Comparison of ENCODE assay signal across 14 cellular contexts in the genomic region with DNA sequence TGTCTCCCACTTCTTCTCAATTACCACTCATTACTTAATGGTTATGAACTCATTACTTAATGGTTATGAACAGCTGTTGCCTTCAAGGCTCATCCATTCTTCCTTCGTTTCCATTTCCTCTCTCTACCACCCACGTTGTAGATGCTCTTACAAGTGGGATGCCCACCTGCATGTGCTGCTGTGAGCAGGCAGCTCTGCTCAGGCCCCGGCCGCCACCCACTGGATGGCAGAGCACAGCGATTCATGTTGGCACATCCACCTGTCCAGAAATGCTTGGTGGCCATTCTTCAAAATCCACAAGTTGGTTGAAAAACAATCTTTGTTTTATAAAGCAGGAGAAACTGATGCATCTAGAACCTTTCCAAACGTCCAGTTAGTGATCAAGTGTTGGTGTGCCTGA.
"Had no signal": no experiment of that assay in that cellular context is flagged by ENCODE, and none has a peak within 500 bp of the region (broad histone marks: within the 10 kb centered on the region; RNA-seq: fewer than 3 reads in every experiment).

No MANE protein-coding gene starts in this region.

- ATAC-seq: activated CD4-positive, CD25-positive, alpha-beta regulatory T cell treated with anti-CD3 and anti-CD28 coated beads, Interleukin-2, amount 50 U/mL, for 24 hours; activated CD8-positive, alpha-beta memory T cell treated with anti-CD3 and anti-CD28 coated beads, Interleukin-2, amount 10 ng/mL, durations not matched to agents 7 days and 5 days; left lobe of liver; stimulated activated naive B cell treated with anti-CD40 and anti-IgM and Interleukin-4, amounts not matched to agents 10 μg/mL and 1 μg/mL and 100 μg/mL, for 72 hours had no signal

- H3K4me3 ChIP-seq: adrenal gland had no signal

- H3K4me3 Mint-ChIP-seq: activated CD8-positive, alpha-beta memory T cell treated with anti-CD3 and anti-CD28 coated beads, Interleukin-2, amount 10 ng/mL, durations not matched to agents 7 days and 5 days; naive B cell; stimulated activated naive B cell treated with anti-CD40 and anti-IgM and Interleukin-4, amounts not matched to agents 10 μg/mL and 1 μg/mL and 100 μg/mL, for 72 hours; type B pancreatic cell had no signal

- H3K9me3 Mint-ChIP-seq: naive B cell; stimulated activated naive B cell treated with anti-CD40 and anti-IgM and Interleukin-4, amounts not matched to agents 10 μg/mL and 1 μg/mL and 100 μg/mL, for 72 hours; type B pancreatic cell had no signal

- H3K27me3 Mint-ChIP-seq: activated CD8-positive, alpha-beta memory T cell treated with anti-CD3 and anti-CD28 coated beads, Interleukin-2, amount 10 ng/mL, durations not matched to agents 7 days and 5 days; naive B cell; stimulated activated naive B cell treated with anti-CD40 and anti-IgM and Interleukin-4, amounts not matched to agents 10 μg/mL and 1 μg/mL and 100 μg/mL, for 72 hours; type B pancreatic cell had no signal

- H3K27ac ChIP-seq: adrenal gland, neutrophil had no signal

- H3K27ac Mint-ChIP-seq: activated CD8-positive, alpha-beta memory T cell treated with anti-CD3 and anti-CD28 coated beads, Interleukin-2, amount 10 ng/mL, durations not matched to agents 7 days and 5 days; naive B cell; stimulated activated naive B cell treated with anti-CD40 and anti-IgM and Interleukin-4, amounts not matched to agents 10 μg/mL and 1 μg/mL and 100 μg/mL, for 72 hours; type B pancreatic cell had no signal

- DNase-seq: activated CD4-positive, alpha-beta T cell treated with anti-CD3 and anti-CD28 coated beads, Interleukin-2, amount 50 U/mL, for 4 hours; activated CD8-positive, alpha-beta memory T cell treated with anti-CD3 and anti-CD28 coated beads, Interleukin-2, amount 10 ng/mL, durations not matched to agents 7 days and 5 days; activated effector memory CD4-positive, alpha-beta T cell treated with Interleukin-2 at 50 U/mL for 16 hours; activated T-cell treated with anti-CD3 and anti-CD28 coated beads, Interleukin-2, amount 50 U/mL, for 1 hour; adrenal gland; islet precursor cell; naive B cell; stimulated activated CD4-positive, alpha-beta T cell treated with anti-CD3 and anti-CD28 coated beads, Interleukin-2, amount 100 ng/mL, for 48 hours; stimulated activated naive B cell treated with anti-CD40 and anti-IgM and Interleukin-4, amounts not matched to agents 10 μg/mL and 1 μg/mL and 100 μg/mL, for 72 hours; T-helper 9 cell had no signal

- H3K27me3 ChIP-seq: adrenal gland, neutrophil had no signal

- H3K9me3 ChIP-seq: adrenal gland, neutrophil had no signal
